Comparison of ENCODE assay signal across 1 cellular context in genomic region chr6:110178626-110179405, GRCh38.
TF ChIP-seq lines count a peak whose summit lies in the region.

No MANE protein-coding gene starts in this region.

TF ChIP-seq in HEK293, 187 proteins besides CTCF, POLR2A, EP300 and RAD21 (continued from another document and continues in another):
- no peak for TF ChIP-seq TSHZ1 (tag by site-specific recombination; IDR thresholded peaks at IDR 0.05; ENCODE audit: borderline replicate concordance)
- no peak for TF ChIP-seq ZNF266 (tag by site-specific recombination; IDR thresholded peaks at IDR 0.05; ENCODE audit: low read depth)
- no peak for TF ChIP-seq ZNF571 (tag by site-specific recombination; IDR thresholded peaks at IDR 0.05)
- TF ChIP-seq PATZ1 (tag by site-specific recombination; IDR thresholded peaks at IDR 0.05) = peak; percentile 64
- no peak for TF ChIP-seq ZSCAN23 (tag by site-specific recombination; IDR thresholded peaks at IDR 0.05)
- TF ChIP-seq ZNF202 (tag by site-specific recombination; IDR thresholded peaks at IDR 0.05; ENCODE audit: borderline replicate concordance) = no peak
- TF ChIP-seq YY2 (tag by site-specific recombination; IDR thresholded peaks at IDR 0.05) = peak; percentile 57; the same call in 1 of the 2 replicates
- TF ChIP-seq ZSCAN16 (tag by site-specific recombination; IDR thresholded peaks at IDR 0.05) = no peak
- TF ChIP-seq ZNF747 (tag by site-specific recombination; IDR thresholded peaks at IDR 0.05) = no peak
- TF ChIP-seq ZBTB44 (tag by site-specific recombination; IDR thresholded peaks at IDR 0.05) = peak; percentile 80
- peak; percentile 78 for TF ChIP-seq TRIM28 (IDR thresholded peaks at IDR 0.05; ENCODE audit: borderline replicate concordance, low read length)
- no peak; the same call in 1 of the 2 replicates for TF ChIP-seq KLF17 (tag by site-specific recombination; IDR thresholded peaks at IDR 0.05)
- TF ChIP-seq ZNF19 (tag by site-specific recombination; IDR thresholded peaks at IDR 0.05; ENCODE audit: low read depth) = no peak
- TF ChIP-seq OVOL3 (tag by site-specific recombination; IDR thresholded peaks at IDR 0.05) = peak; percentile 65; the same call in 1 of the 2 replicates
- no peak for TF ChIP-seq ZNF768 (tag by site-specific recombination; IDR thresholded peaks at IDR 0.05)
- peak; percentile 40; the same call in 1 of the 2 replicates for TF ChIP-seq ZNF394 (tag by site-specific recombination; IDR thresholded peaks at IDR 0.05; ENCODE audit: borderline replicate concordance)
- TF ChIP-seq SP7 (tag by site-specific recombination; IDR thresholded peaks at IDR 0.05) = peak; percentile 56
- TF ChIP-seq KLF8 (tag by site-specific recombination; IDR thresholded peaks at IDR 0.05) = peak; percentile 83
- TF ChIP-seq ZNF791 (tag by site-specific recombination; IDR thresholded peaks at IDR 0.05) = no peak
- no peak for TF ChIP-seq SETDB1 (IDR thresholded peaks at IDR 0.05; ENCODE audit: insufficient read length, low read length)
- no peak for TF ChIP-seq HOXA7 (CRISPR knock-in tag; IDR thresholded peaks at IDR 0.05; ENCODE audit: borderline replicate concordance)
- no peak for TF ChIP-seq PRDM6 (tag by site-specific recombination; IDR thresholded peaks at IDR 0.05)
- TF ChIP-seq ZNF223 (tag by site-specific recombination; IDR thresholded peaks at IDR 0.05) = no peak
- TF ChIP-seq ZNF155 (tag by site-specific recombination; IDR thresholded peaks at IDR 0.05) = no peak
- TF ChIP-seq BCL11A (tag by site-specific recombination; IDR thresholded peaks at IDR 0.05; ENCODE audit: low read depth) = no peak
- TF ChIP-seq ZNF654 (tag by site-specific recombination; IDR thresholded peaks at IDR 0.05; ENCODE audit: low read depth) = peak; percentile 74
- TF ChIP-seq ZNF76 (tag by site-specific recombination; IDR thresholded peaks at IDR 0.05; ENCODE audit: borderline replicate concordance, low read depth) = no peak
- no peak for TF ChIP-seq GLI4 (tag by site-specific recombination; IDR thresholded peaks at IDR 0.05)
- TF ChIP-seq ZNF423 (tag by site-specific recombination; IDR thresholded peaks at IDR 0.05) = no peak
- TF ChIP-seq ZBTB26 (tag by site-specific recombination; optimal IDR thresholded peaks at IDR 0.05) = peak; percentile 76
- peak; percentile 67; the same call in 1 of the 2 replicates for TF ChIP-seq YY1 (tag by site-specific recombination; IDR thresholded peaks at IDR 0.05)
- TF ChIP-seq ZNF626 (tag by site-specific recombination; IDR thresholded peaks at IDR 0.05) = no peak
- no peak for TF ChIP-seq ZNF214 (tag by site-specific recombination; IDR thresholded peaks at IDR 0.05; ENCODE audit: borderline replicate concordance)
- no peak for TF ChIP-seq ZNF548 (tag by site-specific recombination; IDR thresholded peaks at IDR 0.05)
- TF ChIP-seq ZNF449 (tag by site-specific recombination; IDR thresholded peaks at IDR 0.05) = no peak
- no peak for TF ChIP-seq ZSCAN30 (tag by site-specific recombination; IDR thresholded peaks at IDR 0.05)
- TF ChIP-seq ZNF664 (tag by site-specific recombination; IDR thresholded peaks at IDR 0.05) = no peak
- TF ChIP-seq ZBTB17 (tag by site-specific recombination; IDR thresholded peaks at IDR 0.05) = peak; percentile 99
- no peak for TF ChIP-seq ZNF157 (tag by site-specific recombination; IDR thresholded peaks at IDR 0.05)
- TF ChIP-seq SP3 (tag by site-specific recombination; IDR thresholded peaks at IDR 0.05) = peak; percentile 68
- TF ChIP-seq PRDM10 (tag by site-specific recombination; IDR thresholded peaks at IDR 0.05) = peak; percentile 96
- TF ChIP-seq ZNF2 (tag by site-specific recombination; IDR thresholded peaks at IDR 0.05) = peak; percentile 73; the same call in 1 of the 2 replicates
- no peak for TF ChIP-seq ZNF621 (tag by site-specific recombination; IDR thresholded peaks at IDR 0.05)
- TF ChIP-seq ZNF302 (tag by site-specific recombination; IDR thresholded peaks at IDR 0.05; ENCODE audit: low read depth) = no peak
- TF ChIP-seq ZNF221 (tag by site-specific recombination; IDR thresholded peaks at IDR 0.05; ENCODE audit: borderline replicate concordance) = no peak
- TF ChIP-seq ZNF843 (tag by site-specific recombination; IDR thresholded peaks at IDR 0.05) = no peak
- peak; percentile 53 for TF ChIP-seq ZNF629 (tag by site-specific recombination; IDR thresholded peaks at IDR 0.05)
- no peak for TF ChIP-seq ZNF473 (tag by site-specific recombination; IDR thresholded peaks at IDR 0.05)
- no peak for TF ChIP-seq WT1 (tag by site-specific recombination; IDR thresholded peaks at IDR 0.05)
- TF ChIP-seq ZSCAN18 (tag by site-specific recombination; IDR thresholded peaks at IDR 0.05) = no peak
- TF ChIP-seq ZBTB8A (tag by site-specific recombination; IDR thresholded peaks at IDR 0.05) = peak; percentile 88
- peak; percentile 49; the same call in 1 of the 2 replicates for TF ChIP-seq ZNF501 (tag by site-specific recombination; IDR thresholded peaks at IDR 0.05)
